Comparison of ENCODE assay signal across 1 cellular context in the genomic region with DNA sequence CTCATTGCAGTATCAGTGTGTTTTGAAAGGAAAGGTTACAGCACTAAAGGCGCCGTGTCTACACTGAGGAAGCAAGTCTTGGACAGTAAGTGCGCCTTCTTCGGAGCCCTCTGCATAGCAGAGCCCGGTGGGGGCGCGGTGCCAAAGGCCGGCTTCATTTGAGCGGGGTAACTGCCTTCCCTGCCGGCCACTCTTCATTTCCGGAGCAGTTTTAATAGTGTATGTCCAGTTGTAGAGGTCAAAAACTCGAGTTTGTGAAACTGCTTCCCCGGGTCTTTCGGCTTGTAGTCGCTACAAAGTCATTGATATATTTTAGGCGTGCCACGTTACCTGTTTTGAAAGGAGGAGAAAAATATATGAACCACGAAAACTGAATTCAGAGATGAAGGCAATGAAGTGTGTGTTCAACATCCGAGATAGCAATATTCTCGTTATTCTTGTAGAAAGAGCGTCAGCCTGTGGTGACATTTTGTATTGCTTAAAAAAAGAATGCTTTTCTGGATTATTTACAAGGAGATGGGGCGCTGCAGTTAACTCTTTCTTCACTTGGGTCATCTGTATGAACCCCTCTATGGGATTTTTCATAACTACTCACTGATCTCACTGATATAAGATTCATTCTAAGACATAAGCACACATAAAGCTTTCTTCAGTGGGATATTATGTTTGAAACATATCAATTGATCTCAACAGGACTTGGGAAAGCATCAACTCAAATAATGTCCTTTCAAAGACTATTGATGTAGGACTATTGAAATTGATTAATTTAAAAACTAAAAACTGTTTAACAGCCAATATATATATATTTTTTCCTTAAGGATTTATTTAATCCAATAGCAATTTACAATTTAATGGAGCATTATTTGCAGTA.
TF ChIP-seq lines count a peak whose summit lies in the region.

No MANE protein-coding gene starts in this region.

TF ChIP-seq in K562, 482 proteins besides CTCF, POLR2A, EP300 and RAD21 (continued from another document):
- TF ChIP-seq, protein P1, sequence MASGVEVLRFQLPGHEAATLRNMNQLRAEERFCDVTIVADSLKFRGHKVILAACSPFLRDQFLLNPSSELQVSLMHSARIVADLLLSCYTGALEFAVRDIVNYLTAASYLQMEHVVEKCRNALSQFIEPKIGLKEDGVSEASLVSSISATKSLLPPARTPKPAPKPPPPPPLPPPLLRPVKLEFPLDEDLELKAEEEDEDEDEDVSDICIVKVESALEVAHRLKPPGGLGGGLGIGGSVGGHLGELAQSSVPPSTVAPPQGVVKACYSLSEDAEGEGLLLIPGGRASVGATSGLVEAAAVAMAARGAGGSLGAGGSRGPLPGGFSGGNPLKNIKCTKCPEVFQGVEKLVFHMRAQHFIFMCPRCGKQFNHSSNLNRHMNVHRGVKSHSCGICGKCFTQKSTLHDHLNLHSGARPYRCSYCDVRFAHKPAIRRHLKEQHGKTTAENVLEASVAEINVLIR (CRISPR knock-in tag; IDR thresholded peaks at IDR 0.05) = no peak
- no peak for TF ChIP-seq ZNF561 (CRISPR knock-in tag; conservative IDR thresholded peaks at IDR 0.05)
- TF ChIP-seq, protein P2, sequence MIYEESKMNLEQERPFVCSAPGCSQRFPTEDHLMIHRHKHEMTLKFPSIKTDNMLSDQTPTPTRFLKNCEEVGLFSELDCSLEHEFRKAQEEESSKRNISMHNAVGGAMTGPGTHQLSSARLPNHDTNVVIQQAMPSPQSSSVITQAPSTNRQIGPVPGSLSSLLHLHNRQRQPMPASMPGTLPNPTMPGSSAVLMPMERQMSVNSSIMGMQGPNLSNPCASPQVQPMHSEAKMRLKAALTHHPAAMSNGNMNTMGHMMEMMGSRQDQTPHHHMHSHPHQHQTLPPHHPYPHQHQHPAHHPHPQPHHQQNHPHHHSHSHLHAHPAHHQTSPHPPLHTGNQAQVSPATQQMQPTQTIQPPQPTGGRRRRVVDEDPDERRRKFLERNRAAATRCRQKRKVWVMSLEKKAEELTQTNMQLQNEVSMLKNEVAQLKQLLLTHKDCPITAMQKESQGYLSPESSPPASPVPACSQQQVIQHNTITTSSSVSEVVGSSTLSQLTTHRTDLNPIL (CRISPR knock-in tag; IDR thresholded peaks at IDR 0.05) = no peak
- TF ChIP-seq SNIP1 (IDR thresholded peaks at IDR 0.05; ENCODE audit: low read depth) = no peak
